17 cellular contexts compared by ENCODE assay signal in the genomic region with DNA sequence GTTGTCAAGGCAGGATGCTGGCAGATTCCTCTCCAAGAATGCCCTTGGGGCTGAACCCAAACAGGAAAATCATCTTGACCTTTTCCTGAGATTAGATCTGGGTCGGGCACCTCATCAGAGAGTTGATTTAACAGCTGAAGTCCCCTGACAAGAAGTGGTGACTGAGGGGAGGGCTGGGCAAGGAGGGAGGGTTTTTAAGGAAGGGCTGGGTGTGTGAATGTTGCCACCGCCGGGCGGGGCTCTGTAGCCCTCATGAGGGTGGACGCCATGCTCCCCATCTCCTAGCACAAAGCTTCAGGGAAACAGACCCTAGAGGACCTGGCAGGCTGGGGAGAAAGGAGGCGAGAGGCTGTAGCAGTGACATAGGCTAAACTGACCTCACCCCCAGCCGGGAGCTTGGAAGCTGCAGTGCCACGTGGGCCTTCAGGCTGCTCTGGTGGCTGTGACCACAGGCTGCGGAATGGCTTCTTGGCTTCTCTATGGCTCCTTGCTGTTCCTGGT.
"Had no signal": no experiment of that assay in that cellular context is flagged by ENCODE, and none has a peak within 500 bp of the region (broad histone marks: within the 10 kb centered on the region; RNA-seq: fewer than 3 reads in every experiment).

No MANE protein-coding gene starts in this region.

- H3K4me2 ChIP-seq: hepatocyte had no signal

- H3K9me3 ChIP-seq: ascending aorta, colonic mucosa, mucosa of descending colon, testis had no signal

- H3K36me3 ChIP-seq: ascending aorta, colonic mucosa had no signal

- H3K27ac ChIP-seq: ascending aorta, colonic mucosa, epithelial cell of prostate, hepatocyte, testis had no signal

- H3K4me1 Mint-ChIP-seq: activated CD4-positive, alpha-beta memory T cell treated with anti-CD3 and anti-CD28 coated beads, Interleukin-2, amount 10 ng/mL, durations not matched to agents 7 days and 5 days; activated naive CD8-positive, alpha-beta T cell treated with anti-CD3 and anti-CD28 coated beads, Interleukin-2, amount 50 U/mL, for 24 hours; stimulated activated naive CD8-positive, alpha-beta T cell treated with anti-CD3 and anti-CD28 coated beads, Interleukin-15, amount 100 ng/mL, for 72 hours had no signal

- H3K4me3 Mint-ChIP-seq: activated CD4-positive, alpha-beta memory T cell treated with anti-CD3 and anti-CD28 coated beads, Interleukin-2, amount 10 ng/mL, durations not matched to agents 7 days and 5 days; activated CD4-positive, alpha-beta T cell treated with anti-CD3 and anti-CD28 coated beads for 36 hours; activated naive CD8-positive, alpha-beta T cell treated with anti-CD3 and anti-CD28 coated beads, Interleukin-2, amount 50 U/mL, for 24 hours; nephron progenitor cell; stimulated activated naive CD8-positive, alpha-beta T cell treated with anti-CD3 and anti-CD28 coated beads, Interleukin-15, amount 100 ng/mL, for 72 hours had no signal

- H2AFZ ChIP-seq: hepatocyte had no signal

- H3K4me1 ChIP-seq: ascending aorta, colonic mucosa had no signal

- DNase-seq: activated CD4-positive, alpha-beta memory T cell treated with anti-CD3 and anti-CD28 coated beads, Interleukin-2, amount 10 ng/mL, durations not matched to agents 7 days and 5 days; activated CD4-positive, alpha-beta T cell treated with anti-CD3 and anti-CD28 coated beads for 36 hours; activated CD8-positive, alpha-beta memory T cell treated with anti-CD3 and anti-CD28 coated beads, Interleukin-2, amount 50 U/mL, for 4 hours; activated naive CD4-positive, alpha-beta T cell; activated naive CD8-positive, alpha-beta T cell treated with anti-CD3 and anti-CD28 coated beads, Interleukin-2, amount 50 U/mL, for 24 hours; colonic mucosa; effector CD4-positive, alpha-beta T cell; mucosa of descending colon; nephron progenitor cell; retina; stimulated activated CD4-positive, alpha-beta T cell treated with anti-CD3 and anti-CD28 coated beads, Interleukin-4, amount 100 ng/mL, for 4 hours; stimulated activated naive CD8-positive, alpha-beta T cell treated with anti-CD3 and anti-CD28 coated beads, Interleukin-15, amount 100 ng/mL, for 72 hours; T1000; testis had no signal

- ATAC-seq: activated CD4-positive, alpha-beta T cell treated with anti-CD3 and anti-CD28 coated beads for 36 hours; activated naive CD8-positive, alpha-beta T cell treated with anti-CD3 and anti-CD28 coated beads, Interleukin-2, amount 50 U/mL, for 24 hours; mucosa of descending colon; stimulated activated naive CD8-positive, alpha-beta T cell treated with anti-CD3 and anti-CD28 coated beads, Interleukin-15, amount 100 ng/mL, for 72 hours had no signal

- H3K27ac Mint-ChIP-seq: activated CD4-positive, alpha-beta memory T cell treated with anti-CD3 and anti-CD28 coated beads, Interleukin-2, amount 10 ng/mL, durations not matched to agents 7 days and 5 days; activated CD4-positive, alpha-beta T cell treated with anti-CD3 and anti-CD28 coated beads for 36 hours; activated naive CD8-positive, alpha-beta T cell treated with anti-CD3 and anti-CD28 coated beads, Interleukin-2, amount 50 U/mL, for 24 hours had no signal

- H3K4me3 ChIP-seq: ascending aorta, colonic mucosa, hepatocyte, mucosa of descending colon, testis had no signal

- H3K9me3 Mint-ChIP-seq: activated CD4-positive, alpha-beta memory T cell treated with anti-CD3 and anti-CD28 coated beads, Interleukin-2, amount 10 ng/mL, durations not matched to agents 7 days and 5 days; activated naive CD8-positive, alpha-beta T cell treated with anti-CD3 and anti-CD28 coated beads, Interleukin-2, amount 50 U/mL, for 24 hours; nephron progenitor cell; stimulated activated naive CD8-positive, alpha-beta T cell treated with anti-CD3 and anti-CD28 coated beads, Interleukin-15, amount 100 ng/mL, for 72 hours had no signal

- H3K27me3 ChIP-seq: ascending aorta, colonic mucosa, hepatocyte, testis had no signal
